21 cellular contexts compared by ENCODE assay signal in the genomic region with DNA sequence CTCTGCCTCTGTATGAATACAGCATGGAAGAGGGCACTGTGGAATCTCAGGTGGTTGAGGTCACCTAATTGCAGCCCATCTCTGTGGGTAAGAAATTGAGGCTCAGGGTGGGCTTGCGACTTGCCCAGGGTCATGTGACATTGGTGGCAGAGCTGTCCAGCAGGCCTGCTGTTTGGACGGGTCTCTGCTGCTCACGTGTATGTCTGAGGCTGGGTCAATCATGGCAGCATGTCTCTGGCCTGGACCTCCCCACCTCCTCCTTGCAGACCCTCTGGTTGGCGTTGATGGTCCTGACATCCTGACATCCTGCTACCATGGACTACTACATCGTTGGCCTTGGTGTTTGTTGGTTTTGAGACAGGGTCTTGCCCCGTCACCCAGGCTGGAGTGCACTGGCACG.
"Had no signal": no experiment of that assay in that cellular context is flagged by ENCODE, and none has a peak within 500 bp of the region (broad histone marks: within the 10 kb centered on the region; RNA-seq: fewer than 3 reads in every experiment).

No MANE protein-coding gene starts in this region.

- H3K9me3 ChIP-seq: adrenal gland, Peyer's patch, SJSA1 had no signal

- H3K4me1 ChIP-seq: adrenal gland, Peyer's patch, SJSA1 had no signal

- H3K27me3 ChIP-seq: adrenal gland, Peyer's patch, SJSA1 had no signal

- H3K4me3 Mint-ChIP-seq: activated naive CD8-positive, alpha-beta T cell treated with anti-CD3 and anti-CD28 coated beads, Interleukin-2, amount 10 ng/mL, durations not matched to agents 7 days and 5 days; activated T-cell treated with anti-CD3 and anti-CD28 coated beads, Interleukin-2, amount 50 U/mL, for 72 hours; T-helper 1 cell treated with Interleukin-12 subunit alpha and Interleukin-12 subunit beta and Interleukin-4 antibody, amounts not matched to agents 30 μg/mL and 1 μg/mL, for 36 hours had no signal

- DNase-seq: activated CD4-positive, alpha-beta T cell treated with anti-CD3 and anti-CD28 coated beads for 48 hours; activated CD4-positive, alpha-beta T cell treated with anti-CD3 and anti-CD28 coated beads, Interleukin-2, amount 50 U/mL, for 48 hours; activated CD4-positive, CD25-positive, alpha-beta regulatory T cell treated with anti-CD3 and anti-CD28 coated beads, Interleukin-2, amount 50 U/mL, for 72 hours; activated T-cell treated with anti-CD3 and anti-CD28 coated beads, Interleukin-2, amount 50 U/mL, for 72 hours; anterior cingulate cortex; Karpas-422; NCI-H1105 treated with DMSO at 0.1 percent for 48 hours; NCI-H146; NCI-H187 treated with DMSO at 0.1 percent for 48 hours; NCI-H2081 treated with DMSO at 0.1 percent for 48 hours; NCI-H446; NCI-H524; SHP77 had no signal

- H3K4me3 ChIP-seq: adrenal gland, Peyer's patch, SJSA1 had no signal

- ATAC-seq: SK-N-SH treated with all-trans-retinoic acid at 6 μM for 48 hours had no signal

- H3K27me3 Mint-ChIP-seq: activated naive CD8-positive, alpha-beta T cell treated with anti-CD3 and anti-CD28 coated beads, Interleukin-2, amount 10 ng/mL, durations not matched to agents 7 days and 5 days had no signal

- H3K27ac ChIP-seq: adrenal gland, Peyer's patch, RWPE1, SJSA1 had no signal

- H3K36me3 ChIP-seq: adrenal gland, Peyer's patch, SJSA1 had no signal

- H3K27ac Mint-ChIP-seq: activated naive CD8-positive, alpha-beta T cell treated with anti-CD3 and anti-CD28 coated beads, Interleukin-2, amount 10 ng/mL, durations not matched to agents 7 days and 5 days; activated T-cell treated with anti-CD3 and anti-CD28 coated beads, Interleukin-2, amount 50 U/mL, for 72 hours; activated T-helper 2 cell treated with anti-CD3 and anti-CD28 coated beads, Interferon-gamma antibody, Interleukin-2, Interleukin-4, amounts not matched to agents 10 μg/mL and 5 μg/mL and 100 μg/mL, durations not matched to agents 14 hours and 24 hours and 36 hours; T-helper 1 cell treated with Interleukin-12 subunit alpha and Interleukin-12 subunit beta and Interleukin-4 antibody, amounts not matched to agents 30 μg/mL and 1 μg/mL, for 36 hours had no signal

- H3K36me3 Mint-ChIP-seq: activated naive CD8-positive, alpha-beta T cell treated with anti-CD3 and anti-CD28 coated beads, Interleukin-2, amount 10 ng/mL, durations not matched to agents 7 days and 5 days had no signal
